11 cellular contexts compared by ENCODE assay signal in the genomic region with DNA sequence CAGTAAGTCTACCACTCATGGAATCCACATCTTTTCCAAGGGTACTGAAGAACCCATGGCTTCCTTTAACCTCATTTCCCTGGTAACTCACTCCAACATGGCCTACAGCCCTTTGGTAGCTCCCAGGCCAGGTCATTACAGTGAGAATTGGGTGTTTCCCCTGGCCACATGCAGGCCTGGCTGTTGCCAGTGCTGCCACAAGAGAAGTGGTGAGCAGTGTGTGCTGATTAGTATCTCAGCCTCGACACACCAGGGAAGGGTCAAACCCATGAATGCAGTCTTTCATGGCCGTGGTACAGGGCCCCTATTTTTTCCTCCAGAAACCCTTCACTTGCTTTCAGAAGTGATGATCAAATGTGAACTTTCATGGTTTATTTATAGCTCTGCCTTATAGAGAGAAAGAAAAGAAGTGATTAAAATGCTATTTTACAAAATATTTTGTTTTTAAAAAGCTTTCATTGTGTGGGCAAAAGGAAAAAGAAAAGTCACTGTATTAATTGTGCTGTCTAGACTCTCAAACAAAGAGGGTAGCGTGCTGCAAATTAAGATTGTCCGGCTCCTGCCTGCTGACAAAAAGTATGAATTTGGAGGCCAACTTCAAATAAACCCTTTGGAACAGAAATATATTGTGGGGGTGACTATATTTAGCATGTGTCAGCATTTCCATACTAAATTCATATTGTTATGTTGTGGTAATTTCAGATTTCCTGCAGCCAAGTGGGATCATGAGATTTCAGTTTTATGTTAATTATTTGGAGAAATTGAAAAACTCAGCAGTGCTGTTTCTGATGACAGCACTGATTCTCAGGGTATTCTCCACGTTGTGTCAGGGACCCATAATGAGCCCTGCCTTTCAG.
DNase-seq lines count a peak whose midpoint lies in the region; ATAC-seq and TF ChIP-seq lines count a peak whose summit lies in the region.
"Had no signal": no experiment of that assay in that cellular context is flagged by ENCODE, and none has a peak within 500 bp of the region (broad histone marks: within the 10 kb centered on the region; RNA-seq: fewer than 3 reads in every experiment).

No MANE protein-coding gene starts in this region.

- H3K4me2 ChIP-seq in trophoblast cell (ENCODE audit: low read length) = no peak overlapping the region

- H4K91ac ChIP-seq in trophoblast cell (ENCODE audit: low read depth, low read length) = no peak overlapping the region

- no peaks in the 10 kb centered on the region for H3K79me1 ChIP-seq in trophoblast cell (ENCODE audit: low read length)

- peak in 1 of 2 donors; percentile 91 for TF ChIP-seq EP300 in tibial nerve (IDR thresholded peaks at IDR 0.05)

- H3K18ac ChIP-seq in trophoblast cell (ENCODE audit: low read length) = no peak overlapping the region

- no peak overlapping the region for H3K23ac ChIP-seq in trophoblast cell (ENCODE audit: low read length)

- H3K9ac ChIP-seq in trophoblast cell (ENCODE audit: low read length) = no peak overlapping the region

- peaks cover 0 to 67% (median 17%) of the 10 kb centered on the region in 4 donors for H3K4me1 ChIP-seq in tibial nerve
- H3K4me1 ChIP-seq in trophoblast cell (ENCODE audit: control insufficient read depth in 1 of 2, insufficient read depth in 2 of 2, low read length in 2 of 2) = peaks cover 6 to 18% of the 10 kb centered on the region in 2 experiments

- no peak overlapping the region for H4K12ac ChIP-seq in trophoblast cell (ENCODE audit: low read depth, low read length)

- TF ChIP-seq POLR2A in tibial nerve (IDR thresholded peaks at IDR 0.05) = no peak

- H3K79me2 ChIP-seq in trophoblast cell (ENCODE audit: control insufficient read depth, insufficient read depth, low read length, poor library complexity) = no peaks in the 10 kb centered on the region

- no peak overlapping the region for H2BK5ac ChIP-seq in trophoblast cell (ENCODE audit: low read depth, low read length, poor library complexity)

- TF ChIP-seq CTCF in dorsolateral prefrontal cortex (IDR thresholded peaks at IDR 0.05 in 54 of 56, conservative IDR thresholded peaks at IDR 0.05 in 2 of 56; ENCODE audit: low read depth in 1 of 56, partially characterized antibody in 56 of 56) (peak in 1 of 56 donors; percentile 9), tibial nerve (IDR thresholded peaks at IDR 0.05) (no peak)

- H3K4me3 ChIP-seq in dorsolateral prefrontal cortex (peak overlapping the region in 3 of 59 donors; percentile 14 to 33 (median 18)), tibial nerve (no peak overlapping the region), trophoblast cell (ENCODE audit: low read depth, low read length) (no peak overlapping the region)

- H3K4ac ChIP-seq in trophoblast cell (ENCODE audit: low read depth, low read length) = no peak overlapping the region

- no peak overlapping the region for H2BK120ac ChIP-seq in trophoblast cell (ENCODE audit: insufficient read depth, low read length, poor library complexity)

- no peak overlapping the region for H2BK12ac ChIP-seq in trophoblast cell (ENCODE audit: low read length)

- H2AFZ ChIP-seq in trophoblast cell (ENCODE audit: insufficient read depth, low read length, poor library complexity) = no peak overlapping the region

- WGBS in tibial nerve, 2 donors = 26 to 39% methylated on average over 5 of the region's 5 CpGs
- WGBS in trophoblast cell (ENCODE audit: extremely low coverage, insufficient coverage, insufficient read length) = no CpG with 5 or more reads among the region's 5 CpGs

- H3K9me3 ChIP-seq in tibial nerve (no peaks in the 10 kb centered on the region), trophoblast cell (ENCODE audit: insufficient read depth, low read depth, low read length) (no peaks in the 10 kb centered on the region)

- no peaks in the 10 kb centered on the region for H3K27me3 ChIP-seq in dorsolateral prefrontal cortex
- H3K27me3 ChIP-seq in tibial nerve = no peaks in the 10 kb centered on the region
- H3K27me3 ChIP-seq in trophoblast cell (ENCODE audit: insufficient read depth, low read length) = no peaks in the 10 kb centered on the region

- no peaks in the 10 kb centered on the region for H3K36me3 ChIP-seq in tibial nerve
- no peaks in the 10 kb centered on the region for H3K36me3 ChIP-seq in trophoblast cell (ENCODE audit: control insufficient read depth in 1 of 2, insufficient read depth in 2 of 2, low read length in 2 of 2)

- peak overlapping the region in 55 of 59 donors; percentile 36 to 86 (median 70) for H3K27ac ChIP-seq in dorsolateral prefrontal cortex
- peak overlapping the region; percentile 34 to 73 (median 56) for H3K27ac ChIP-seq in tibial nerve
- H3K27ac ChIP-seq in trophoblast cell (ENCODE audit: low read depth, low read length) = no peak overlapping the region
- H3K27ac ChIP-seq: VCaP had no signal

- ATAC-seq in left ventricle myocardium superior = peak; percentile 54
- ATAC-seq in Right ventricle myocardium inferior = no peak
- ATAC-seq in HG03039 (IDR thresholded peaks at IDR 0.05; ENCODE audit: unreplicated experiment) = peak; percentile 71

- H3K14ac ChIP-seq in trophoblast cell (ENCODE audit: low read length) = no peak overlapping the region

- H2AK5ac ChIP-seq in trophoblast cell (ENCODE audit: low read length) = no peak overlapping the region

- intact Hi-C loops in left ventricle myocardium superior (cut with micrococcal nuclease) (no loop called here), Right ventricle myocardium inferior (cut with DNase I) (loop anchor here (10.0 kb wide), 2 partner anchors 608 to 1238 kb away; no protein-coding TSS in a partner anchor), dorsolateral prefrontal cortex (cut with DNase I) (loop anchor here (10.0 kb wide), 5 partner anchors 48 to 1208 kb away; a partner anchor contains a TSS)

- H4K8ac ChIP-seq in trophoblast cell (ENCODE audit: low read depth, low read length) = no peak overlapping the region

- DNase-seq in left ventricle myocardium superior = no peak
- no peak for DNase-seq in Right ventricle myocardium inferior (ENCODE audit: missing footprints)
- DNase-seq in dorsolateral prefrontal cortex = peak in 5 of 10 donors; percentile 7 to 54 (median 44)
- no peak for DNase-seq in tibial nerve (ENCODE audit: low spot score in 2 of 2)
- no peak for DNase-seq in trophoblast cell
- no peak for DNase-seq in DMS 273 treated with DMSO at 0.1 percent for 48 hours (lab: John Stamatoyannopoulos, UW)
- no peak for DNase-seq in HuH-7 (ENCODE audit: low spot score)
- DNase-seq: immature natural killer cell, MV-4-11 had no signal
